ENCODE assay signal across 1 cellular context in the genomic region with DNA sequence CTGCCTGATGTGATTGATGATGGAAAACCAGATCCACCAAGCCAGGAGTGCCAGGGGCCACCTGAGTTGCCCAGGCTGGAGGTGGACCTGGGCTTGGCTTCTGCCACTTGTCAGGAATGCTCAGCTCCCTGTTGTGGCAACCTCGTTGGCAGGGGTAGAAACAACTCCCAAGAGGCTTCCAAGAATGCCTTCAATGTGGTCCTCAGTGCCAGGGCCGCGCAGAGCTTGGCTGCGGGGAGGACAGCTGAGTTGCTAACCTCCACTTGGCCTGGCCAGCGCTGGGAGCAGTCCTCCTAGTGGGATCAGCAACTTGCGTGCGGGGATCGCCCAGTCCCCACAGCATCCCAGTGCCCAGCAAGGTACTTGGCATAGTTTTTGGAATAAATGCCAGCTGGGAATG.
TF ChIP-seq lines count a peak whose summit lies in the region.

No MANE protein-coding gene starts in this region.

TF ChIP-seq in K562, 482 proteins besides CTCF, POLR2A, EP300 and RAD21:
- TF ChIP-seq, protein P1, sequence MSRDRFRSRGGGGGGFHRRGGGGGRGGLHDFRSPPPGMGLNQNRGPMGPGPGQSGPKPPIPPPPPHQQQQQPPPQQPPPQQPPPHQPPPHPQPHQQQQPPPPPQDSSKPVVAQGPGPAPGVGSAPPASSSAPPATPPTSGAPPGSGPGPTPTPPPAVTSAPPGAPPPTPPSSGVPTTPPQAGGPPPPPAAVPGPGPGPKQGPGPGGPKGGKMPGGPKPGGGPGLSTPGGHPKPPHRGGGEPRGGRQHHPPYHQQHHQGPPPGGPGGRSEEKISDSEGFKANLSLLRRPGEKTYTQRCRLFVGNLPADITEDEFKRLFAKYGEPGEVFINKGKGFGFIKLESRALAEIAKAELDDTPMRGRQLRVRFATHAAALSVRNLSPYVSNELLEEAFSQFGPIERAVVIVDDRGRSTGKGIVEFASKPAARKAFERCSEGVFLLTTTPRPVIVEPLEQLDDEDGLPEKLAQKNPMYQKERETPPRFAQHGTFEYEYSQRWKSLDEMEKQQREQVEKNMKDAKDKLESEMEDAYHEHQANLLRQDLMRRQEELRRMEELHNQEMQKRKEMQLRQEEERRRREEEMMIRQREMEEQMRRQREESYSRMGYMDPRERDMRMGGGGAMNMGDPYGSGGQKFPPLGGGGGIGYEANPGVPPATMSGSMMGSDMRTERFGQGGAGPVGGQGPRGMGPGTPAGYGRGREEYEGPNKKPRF (IDR thresholded peaks at IDR 0.05; ENCODE audit: low read depth, low read length): no peak
- TF ChIP-seq, protein P2, sequence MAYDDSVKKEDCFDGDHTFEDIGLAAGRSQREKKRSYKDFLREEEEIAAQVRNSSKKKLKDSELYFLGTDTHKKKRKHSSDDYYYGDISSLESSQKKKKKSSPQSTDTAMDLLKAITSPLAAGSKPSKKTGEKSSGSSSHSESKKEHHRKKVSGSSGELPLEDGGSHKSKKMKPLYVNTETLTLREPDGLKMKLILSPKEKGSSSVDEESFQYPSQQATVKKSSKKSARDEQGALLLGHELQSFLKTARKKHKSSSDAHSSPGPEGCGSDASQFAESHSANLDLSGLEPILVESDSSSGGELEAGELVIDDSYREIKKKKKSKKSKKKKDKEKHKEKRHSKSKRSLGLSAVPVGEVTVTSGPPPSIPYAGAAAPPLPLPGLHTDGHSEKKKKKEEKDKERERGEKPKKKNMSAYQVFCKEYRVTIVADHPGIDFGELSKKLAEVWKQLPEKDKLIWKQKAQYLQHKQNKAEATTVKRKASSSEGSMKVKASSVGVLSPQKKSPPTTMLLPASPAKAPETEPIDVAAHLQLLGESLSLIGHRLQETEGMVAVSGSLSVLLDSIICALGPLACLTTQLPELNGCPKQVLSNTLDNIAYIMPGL (CRISPR knock-in tag; IDR thresholded peaks at IDR 0.05): no peak
- no peak for TF ChIP-seq MAFG (tag; conservative IDR thresholded peaks at IDR 0.05)
- TF ChIP-seq FUS (optimal IDR thresholded peaks at IDR 0.05; ENCODE audit: low read depth, low read length): no peak
- TF ChIP-seq CBX3 (IDR thresholded peaks at IDR 0.05; ENCODE audit: borderline replicate concordance in 1 of 2, low read length in 2 of 2): no peak
- no peak for TF ChIP-seq DACH1 (IDR thresholded peaks at IDR 0.05; ENCODE audit: partially characterized antibody)
- no peak for TF ChIP-seq WHSC1 (IDR thresholded peaks at IDR 0.05; ENCODE audit: low read length)
- no peak for TF ChIP-seq CBX8 (IDR thresholded peaks at IDR 0.05; ENCODE audit: borderline replicate concordance, extremely low read depth, low read depth, low read length, poor library complexity, severe bottlenecking)
- no peak for TF ChIP-seq BCL6 (CRISPR knock-in tag; IDR thresholded peaks at IDR 0.05)
- no peak for TF ChIP-seq ATF1 (CRISPR knock-in tag; IDR thresholded peaks at IDR 0.05)
- no peak for TF ChIP-seq ATF1 (tag; IDR thresholded peaks at IDR 0.05)
- TF ChIP-seq POLR3A (IDR thresholded peaks at IDR 0.05; ENCODE audit: borderline replicate concordance, extremely low read depth, insufficient read depth, insufficient read length): no peak
- TF ChIP-seq ZNF133 (CRISPR knock-in tag; IDR thresholded peaks at IDR 0.05): no peak
- TF ChIP-seq NFIC (IDR thresholded peaks at IDR 0.05): no peak
- TF ChIP-seq ZNF253 (CRISPR knock-in tag; conservative IDR thresholded peaks at IDR 0.05): no peak
